ENCODE assay signal across 1 cellular context in the genomic region with DNA sequence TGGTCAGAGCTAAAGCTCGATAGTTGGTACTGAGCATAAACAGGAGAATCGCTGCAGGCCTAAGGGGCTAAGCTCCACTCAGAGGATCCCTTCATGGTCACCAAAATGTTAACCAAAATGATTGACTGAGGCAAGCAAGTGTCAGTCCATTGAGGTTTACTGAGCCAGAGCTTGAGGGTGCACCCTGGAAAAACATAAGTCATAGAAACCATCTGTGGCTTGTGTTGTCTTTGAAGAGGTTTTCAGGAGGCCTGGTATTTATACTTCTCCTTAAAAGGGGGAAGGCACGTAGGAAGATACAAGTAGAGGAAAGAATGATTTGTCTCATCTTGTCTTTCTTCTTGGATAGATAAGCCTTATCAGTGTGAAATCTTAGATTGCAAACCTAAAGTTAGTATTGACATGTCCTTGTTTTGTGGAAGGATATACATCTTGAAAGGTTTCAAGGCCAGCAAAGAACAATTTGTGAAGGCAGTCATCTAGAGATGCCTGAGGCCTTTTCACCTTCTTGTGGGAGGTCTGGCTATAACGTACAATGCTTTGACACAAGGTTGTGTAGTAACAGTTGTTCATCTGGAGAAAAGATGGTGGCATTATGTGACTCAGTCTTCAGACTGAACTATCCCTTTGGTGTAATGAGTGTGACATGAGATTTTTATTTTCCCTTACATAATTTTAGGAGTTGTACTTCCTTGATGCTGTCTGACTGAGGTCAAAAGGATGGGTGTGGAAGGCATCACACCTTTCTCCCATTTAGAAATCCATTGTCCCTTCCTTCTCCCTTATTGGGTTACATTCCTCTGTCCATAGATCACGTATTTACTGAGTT.
TF ChIP-seq lines count a peak whose summit lies in the region.

No MANE protein-coding gene starts in this region.

TF ChIP-seq in A549, 52 proteins besides CTCF, POLR2A, EP300 and RAD21:
- TF ChIP-seq GATA3 (IDR thresholded peaks at IDR 0.05; ENCODE audit: borderline replicate concordance) (no peak), SREBF2 (IDR thresholded peaks at IDR 0.05) (no peak), TP53 (CRISPR knock-in tag; IDR thresholded peaks at IDR 0.05) (no peak), RCOR1 (IDR thresholded peaks at IDR 0.05; ENCODE audit: low read depth, low read length) (no peak), EHMT2 (IDR thresholded peaks at IDR 0.05; ENCODE audit: low read depth) (no peak), CEBPB (IDR thresholded peaks at IDR 0.05) (no peak), KDM5A (IDR thresholded peaks at IDR 0.05) (no peak), CHD4 (IDR thresholded peaks at IDR 0.05; ENCODE audit: borderline replicate concordance) (no peak), BHLHE40 (IDR thresholded peaks at IDR 0.05; ENCODE audit: low read depth, low read length) (no peak), EHF (CRISPR knock-in tag; IDR thresholded peaks at IDR 0.05) (no peak)
- TF ChIP-seq, protein P1, sequence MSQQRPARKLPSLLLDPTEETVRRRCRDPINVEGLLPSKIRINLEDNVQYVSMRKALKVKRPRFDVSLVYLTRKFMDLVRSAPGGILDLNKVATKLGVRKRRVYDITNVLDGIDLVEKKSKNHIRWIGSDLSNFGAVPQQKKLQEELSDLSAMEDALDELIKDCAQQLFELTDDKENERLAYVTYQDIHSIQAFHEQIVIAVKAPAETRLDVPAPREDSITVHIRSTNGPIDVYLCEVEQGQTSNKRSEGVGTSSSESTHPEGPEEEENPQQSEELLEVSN (IDR thresholded peaks at IDR 0.05; ENCODE audit: borderline replicate concordance, low read depth), result no peak
- TF ChIP-seq, protein P2, sequence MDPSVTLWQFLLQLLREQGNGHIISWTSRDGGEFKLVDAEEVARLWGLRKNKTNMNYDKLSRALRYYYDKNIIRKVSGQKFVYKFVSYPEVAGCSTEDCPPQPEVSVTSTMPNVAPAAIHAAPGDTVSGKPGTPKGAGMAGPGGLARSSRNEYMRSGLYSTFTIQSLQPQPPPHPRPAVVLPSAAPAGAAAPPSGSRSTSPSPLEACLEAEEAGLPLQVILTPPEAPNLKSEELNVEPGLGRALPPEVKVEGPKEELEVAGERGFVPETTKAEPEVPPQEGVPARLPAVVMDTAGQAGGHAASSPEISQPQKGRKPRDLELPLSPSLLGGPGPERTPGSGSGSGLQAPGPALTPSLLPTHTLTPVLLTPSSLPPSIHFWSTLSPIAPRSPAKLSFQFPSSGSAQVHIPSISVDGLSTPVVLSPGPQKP (IDR thresholded peaks at IDR 0.05; ENCODE audit: low read depth, low read length), result no peak
- TF ChIP-seq, protein P3, sequence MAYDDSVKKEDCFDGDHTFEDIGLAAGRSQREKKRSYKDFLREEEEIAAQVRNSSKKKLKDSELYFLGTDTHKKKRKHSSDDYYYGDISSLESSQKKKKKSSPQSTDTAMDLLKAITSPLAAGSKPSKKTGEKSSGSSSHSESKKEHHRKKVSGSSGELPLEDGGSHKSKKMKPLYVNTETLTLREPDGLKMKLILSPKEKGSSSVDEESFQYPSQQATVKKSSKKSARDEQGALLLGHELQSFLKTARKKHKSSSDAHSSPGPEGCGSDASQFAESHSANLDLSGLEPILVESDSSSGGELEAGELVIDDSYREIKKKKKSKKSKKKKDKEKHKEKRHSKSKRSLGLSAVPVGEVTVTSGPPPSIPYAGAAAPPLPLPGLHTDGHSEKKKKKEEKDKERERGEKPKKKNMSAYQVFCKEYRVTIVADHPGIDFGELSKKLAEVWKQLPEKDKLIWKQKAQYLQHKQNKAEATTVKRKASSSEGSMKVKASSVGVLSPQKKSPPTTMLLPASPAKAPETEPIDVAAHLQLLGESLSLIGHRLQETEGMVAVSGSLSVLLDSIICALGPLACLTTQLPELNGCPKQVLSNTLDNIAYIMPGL (CRISPR knock-in tag; IDR thresholded peaks at IDR 0.05; ENCODE audit: borderline replicate concordance), result no peak
- TF ChIP-seq, protein P4, sequence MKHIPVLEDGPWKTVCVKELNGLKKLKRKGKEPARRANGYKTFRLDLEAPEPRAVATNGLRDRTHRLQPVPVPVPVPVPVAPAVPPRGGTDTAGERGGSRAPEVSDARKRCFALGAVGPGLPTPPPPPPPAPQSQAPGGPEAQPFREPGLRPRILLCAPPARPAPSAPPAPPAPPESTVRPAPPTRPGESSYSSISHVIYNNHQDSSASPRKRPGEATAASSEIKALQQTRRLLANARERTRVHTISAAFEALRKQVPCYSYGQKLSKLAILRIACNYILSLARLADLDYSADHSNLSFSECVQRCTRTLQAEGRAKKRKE (CRISPR knock-in tag; IDR thresholded peaks at IDR 0.05; ENCODE audit: low read depth), result no peak
- TF ChIP-seq, protein P5, sequence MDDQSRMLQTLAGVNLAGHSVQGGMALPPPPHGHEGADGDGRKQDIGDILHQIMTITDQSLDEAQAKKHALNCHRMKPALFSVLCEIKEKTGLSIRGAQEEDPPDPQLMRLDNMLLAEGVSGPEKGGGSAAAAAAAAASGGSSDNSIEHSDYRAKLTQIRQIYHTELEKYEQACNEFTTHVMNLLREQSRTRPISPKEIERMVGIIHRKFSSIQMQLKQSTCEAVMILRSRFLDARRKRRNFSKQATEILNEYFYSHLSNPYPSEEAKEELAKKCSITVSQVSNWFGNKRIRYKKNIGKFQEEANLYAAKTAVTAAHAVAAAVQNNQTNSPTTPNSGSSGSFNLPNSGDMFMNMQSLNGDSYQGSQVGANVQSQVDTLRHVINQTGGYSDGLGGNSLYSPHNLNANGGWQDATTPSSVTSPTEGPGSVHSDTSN (IDR thresholded peaks at IDR 0.05), result no peak
